ENCODE assay signal across 14 cellular contexts in the genomic region with DNA sequence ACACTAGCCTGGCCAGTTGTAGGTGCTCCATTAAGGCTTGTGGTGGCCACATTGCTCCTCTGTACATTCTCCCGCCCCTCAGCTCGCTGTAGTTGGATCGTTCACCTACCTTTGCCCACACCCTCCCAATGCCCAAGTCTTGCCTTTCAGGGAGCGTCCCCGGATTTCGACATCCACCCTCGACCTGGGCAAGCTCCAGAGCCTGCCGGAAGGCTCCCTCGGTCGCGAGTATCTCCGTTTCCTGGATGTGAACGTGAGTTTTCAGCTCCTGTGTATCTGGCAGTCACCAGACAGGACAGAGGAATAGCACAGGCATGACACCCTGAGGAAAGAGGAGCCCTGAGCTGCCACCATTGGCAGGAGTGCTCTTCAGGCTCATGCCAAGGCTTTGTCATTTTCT.
"Had no signal": no experiment of that assay in that cellular context is flagged by ENCODE, and none has a peak within 500 bp of the region (broad histone marks: within the 10 kb centered on the region; RNA-seq: fewer than 3 reads in every experiment).

No MANE protein-coding gene starts in this region.

- ATAC-seq: foreskin keratinocyte; natural killer cell; stimulated activated memory B cell treated with anti-CD40 and anti-IgM and Interleukin-4, amounts not matched to agents 10 μg/mL and 1 μg/mL and 100 μg/mL, for 72 hours had no signal

- DNase-seq: activated CD4-positive, alpha-beta memory T cell treated with anti-CD3 and anti-CD28 coated beads, Interleukin-2, amount 10 ng/mL, durations not matched to agents 7 days and 5 days; activated CD4-positive, alpha-beta T cell treated with anti-CD3 and anti-CD28 coated beads for 1 hour; activated naive CD4-positive, alpha-beta T cell treated with anti-CD3 and anti-CD28 coated beads, Interleukin-2, amount 50 U/mL, for 16 hours; amygdala; dorsolateral prefrontal cortex; foreskin keratinocyte; natural killer cell; small intestine; substantia nigra; T1000; trophoblast cell had no signal

- H3K27me3 Mint-ChIP-seq: activated CD4-positive, alpha-beta memory T cell treated with anti-CD3 and anti-CD28 coated beads, Interleukin-2, amount 10 ng/mL, durations not matched to agents 7 days and 5 days; memory B cell; stimulated activated memory B cell treated with anti-CD40 and anti-IgM and Interleukin-4, amounts not matched to agents 10 μg/mL and 1 μg/mL and 100 μg/mL, for 72 hours had no signal

- H3K9me3 Mint-ChIP-seq: activated CD4-positive, alpha-beta memory T cell treated with anti-CD3 and anti-CD28 coated beads, Interleukin-2, amount 10 ng/mL, durations not matched to agents 7 days and 5 days; activated T-helper 2 cell treated with anti-CD3 and anti-CD28 coated beads, Interferon-gamma antibody, Interleukin-2, Interleukin-4, amounts not matched to agents 10 μg/mL and 5 μg/mL and 100 μg/mL, durations not matched to agents 14 hours and 24 hours and 36 hours; memory B cell; natural killer cell; stimulated activated memory B cell treated with anti-CD40 and anti-IgM and Interleukin-4, amounts not matched to agents 10 μg/mL and 1 μg/mL and 100 μg/mL, for 72 hours had no signal

- H3K4me3 Mint-ChIP-seq: activated CD4-positive, alpha-beta memory T cell treated with anti-CD3 and anti-CD28 coated beads, Interleukin-2, amount 10 ng/mL, durations not matched to agents 7 days and 5 days; memory B cell; natural killer cell; stimulated activated memory B cell treated with anti-CD40 and anti-IgM and Interleukin-4, amounts not matched to agents 10 μg/mL and 1 μg/mL and 100 μg/mL, for 72 hours had no signal

- H3K27ac Mint-ChIP-seq: activated CD4-positive, alpha-beta memory T cell treated with anti-CD3 and anti-CD28 coated beads, Interleukin-2, amount 10 ng/mL, durations not matched to agents 7 days and 5 days; activated T-helper 2 cell treated with anti-CD3 and anti-CD28 coated beads, Interferon-gamma antibody, Interleukin-2, Interleukin-4, amounts not matched to agents 10 μg/mL and 5 μg/mL and 100 μg/mL, durations not matched to agents 14 hours and 24 hours and 36 hours; memory B cell; natural killer cell; stimulated activated memory B cell treated with anti-CD40 and anti-IgM and Interleukin-4, amounts not matched to agents 10 μg/mL and 1 μg/mL and 100 μg/mL, for 72 hours had no signal

- H3K36me3 Mint-ChIP-seq: natural killer cell had no signal
